ENCODE assay signal across 22 cellular contexts in the genomic region with DNA sequence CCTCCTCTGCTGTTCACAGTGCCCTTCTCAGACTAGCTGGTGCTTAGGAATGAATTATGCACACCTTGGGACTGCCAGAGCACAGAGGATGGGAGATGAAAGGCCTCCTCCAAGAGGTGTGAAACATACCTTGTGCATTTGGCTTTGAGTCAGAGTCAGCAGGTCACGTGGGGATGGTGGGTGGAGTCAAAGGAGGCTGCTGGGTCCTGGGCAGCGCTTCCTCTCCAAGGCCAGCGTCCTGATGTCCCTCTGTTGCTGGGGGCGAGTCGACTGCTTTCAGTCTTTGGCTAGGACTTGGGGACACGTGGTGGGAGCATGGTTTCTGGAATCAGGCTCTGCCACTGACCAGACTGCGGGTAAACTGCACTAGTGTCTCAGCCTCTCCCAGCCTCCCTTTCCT.
DNase-seq lines count a peak whose midpoint lies in the region; ATAC-seq and FAIRE-seq lines count a peak whose summit lies in the region.
"Had no signal": no experiment of that assay in that cellular context is flagged by ENCODE, and none has a peak within 500 bp of the region (broad histone marks: within the 10 kb centered on the region; RNA-seq: fewer than 3 reads in every experiment).

No MANE protein-coding gene starts in this region.

- H3K27me3 Mint-ChIP-seq in activated naive CD4-positive, alpha-beta T cell treated with anti-CD3 and anti-CD28 coated beads for 36 hours (ENCODE audit: low read depth), result no peaks in the 10 kb centered on the region
- H3K27me3 Mint-ChIP-seq: activated T-cell treated with anti-CD3 and anti-CD28 coated beads, Interleukin-2, amount 50 U/mL, for 24 hours; natural killer cell treated with Interleukin-12 subunit alpha and Interleukin-12 subunit beta and Interleukin-15 and Interleukin-18, amount 100 ng/mL, for 72 hours had no signal

- no peaks in the 10 kb centered on the region for H3K4me1 Mint-ChIP-seq in activated naive CD4-positive, alpha-beta T cell treated with anti-CD3 and anti-CD28 coated beads for 36 hours (ENCODE audit: low read depth)

- H3K4me3 Mint-ChIP-seq in activated naive CD4-positive, alpha-beta T cell treated with anti-CD3 and anti-CD28 coated beads for 36 hours, result no peak overlapping the region
- H3K4me3 Mint-ChIP-seq: activated T-cell treated with anti-CD3 and anti-CD28 coated beads, Interleukin-2, amount 50 U/mL, for 24 hours; dendritic cell treated with granulocyte-macrophage colony-stimulating factor and Interleukin-4, amounts not matched to agents 40 ng/mL and 50 ng/mL, for 4 days; natural killer cell treated with Interleukin-12 subunit alpha and Interleukin-12 subunit beta and Interleukin-15 and Interleukin-18, amount 100 ng/mL, for 72 hours; type B pancreatic cell had no signal

- DNase-seq in activated naive CD4-positive, alpha-beta T cell treated with anti-CD3 and anti-CD28 coated beads for 36 hours, result peak; percentile 18
- no peak for DNase-seq in activated naive CD4-positive, alpha-beta T cell treated with Interleukin-2 at 50 U/mL for 16 hours
- DNase-seq in M059J (ENCODE audit: low read depth), result peak; percentile 27
- peak; percentile 7 for DNase-seq in urothelium cell line (ENCODE audit: low spot score)
- DNase-seq in activated naive CD4-positive, alpha-beta T cell (lab: John Stamatoyannopoulos, UW), result no peak
- no peak for DNase-seq in OCI-M2 (lab: John Stamatoyannopoulos, UW; ENCODE audit: unreplicated experiment)
- DNase-seq: activated CD8-positive, alpha-beta memory T cell treated with anti-CD3 and anti-CD28 coated beads for 24 hours; activated T-cell treated with anti-CD3 and anti-CD28 coated beads, Interleukin-2, amount 50 U/mL, for 24 hours; glutamatergic neuron; left ventricle myocardium inferior; NCI-H510A treated with DMSO at 0.1 percent for 48 hours; Peyer's patch; right cardiac atrium; SK-N-SH had no signal

- H3K9me3 Mint-ChIP-seq in activated naive CD4-positive, alpha-beta T cell treated with anti-CD3 and anti-CD28 coated beads for 36 hours, result no peaks in the 10 kb centered on the region
- H3K9me3 Mint-ChIP-seq: activated T-cell treated with anti-CD3 and anti-CD28 coated beads, Interleukin-2, amount 50 U/mL, for 24 hours; dendritic cell treated with granulocyte-macrophage colony-stimulating factor and Interleukin-4, amounts not matched to agents 40 ng/mL and 50 ng/mL, for 4 days; natural killer cell treated with Interleukin-12 subunit alpha and Interleukin-12 subunit beta and Interleukin-15 and Interleukin-18, amount 100 ng/mL, for 72 hours; type B pancreatic cell had no signal

- intact Hi-C loops in activated naive CD4-positive, alpha-beta T cell treated with anti-CD3 and anti-CD28 coated beads for 36 hours (cut with micrococcal nuclease), result no loop called here

- no peak overlapping the region for H3K27ac Mint-ChIP-seq in activated naive CD4-positive, alpha-beta T cell treated with anti-CD3 and anti-CD28 coated beads for 36 hours
- H3K27ac Mint-ChIP-seq: activated T-cell treated with anti-CD3 and anti-CD28 coated beads, Interleukin-2, amount 50 U/mL, for 24 hours; dendritic cell treated with granulocyte-macrophage colony-stimulating factor and Interleukin-4, amounts not matched to agents 40 ng/mL and 50 ng/mL, for 4 days; natural killer cell treated with Interleukin-12 subunit alpha and Interleukin-12 subunit beta and Interleukin-15 and Interleukin-18, amount 100 ng/mL, for 72 hours; type B pancreatic cell had no signal

- no peaks in the 10 kb centered on the region for H3K36me3 Mint-ChIP-seq in activated naive CD4-positive, alpha-beta T cell treated with anti-CD3 and anti-CD28 coated beads for 36 hours (ENCODE audit: low read depth)
- H3K36me3 Mint-ChIP-seq: natural killer cell treated with Interleukin-12 subunit alpha and Interleukin-12 subunit beta and Interleukin-15 and Interleukin-18, amount 100 ng/mL, for 72 hours; type B pancreatic cell had no signal

- FAIRE-seq in urothelium cell line (lab: Jason Lieb, UNC), result no peak
- FAIRE-seq: D721Med, G401.6, pancreas had no signal

- CTCF ChIA-PET in activated naive CD4-positive, alpha-beta T cell treated with anti-CD3 and anti-CD28 coated beads for 36 hours (lab: Charles Lee), result no interaction called here

- ATAC-seq in esophagus mucosa, result peak; percentile 37
- ATAC-seq in HG03439 (IDR thresholded peaks at IDR 0.05; ENCODE audit: unreplicated experiment), result no peak
- ATAC-seq: right cardiac atrium had no signal

Comparison
In these comparisons a context has a peak if more than half of its experiments do, and no peak if none do; other contexts are left out.
1. DNase-seq: peak in activated naive CD4-positive, alpha-beta T cell treated with anti-CD3 and anti-CD28 coated beads for 36 hours (single experiment), M059J (single experiment) and urothelium cell line (single experiment); none in activated naive CD4-positive, alpha-beta T cell treated with Interleukin-2 at 50 U/mL for 16 hours (single experiment), activated naive CD4-positive, alpha-beta T cell (0 of 4) and OCI-M2 (single experiment).